In genomic region chr1:60448866-60449265, GRCh38 we compare ENCODE assay signal across 24 cellular contexts.
"Had no signal": no experiment of that assay in that cellular context is flagged by ENCODE, and none has a peak within 500 bp of the region (broad histone marks: within the 10 kb centered on the region; RNA-seq: fewer than 3 reads in every experiment).

No MANE protein-coding gene starts in this region.

- H3K4me2 ChIP-seq: SK-N-SH had no signal

- H3K9me3 ChIP-seq: breast epithelium, MG63, Peyer's patch, SJCRH30, SK-N-SH had no signal

- H3K36me3 ChIP-seq: breast epithelium, MG63, Peyer's patch, SJCRH30, WERI-Rb-1 had no signal

- H3K27me3 ChIP-seq: breast epithelium, MG63, Peyer's patch, SJCRH30 had no signal

- DNase-seq: activated CD4-positive, alpha-beta memory T cell treated with anti-CD3 and anti-CD28 coated beads, Interleukin-2, amount 10 ng/mL, durations not matched to agents 7 days and 5 days; activated CD4-positive, alpha-beta T cell treated with anti-CD3 and anti-CD28 coated beads for 36 hours; activated CD4-positive, alpha-beta T cell treated with anti-CD3 and anti-CD28 coated beads, Interleukin-2, amount 50 U/mL, for 1 hour; activated gamma-delta T cell treated with Interleukin-2 at 50 U/mL for 16 hours; activated naive CD4-positive, alpha-beta T cell treated with anti-CD3 and anti-CD28 coated beads, Interleukin-2, amount 10 ng/mL, durations not matched to agents 7 days and 5 days; activated naive CD8-positive, alpha-beta T cell treated with anti-CD3 and anti-CD28 coated beads for 36 hours; activated T-cell treated with anti-CD3 and anti-CD28 coated beads for 4 hours; activated T-cell treated with anti-CD3 and anti-CD28 coated beads, Interleukin-2, amount 50 U/mL, for 48 hours; caudate nucleus; KG1; MG63; NCI-H2029 treated with DMSO at 0.1 percent for 48 hours; NCI-H345; NCI-H510A treated with DMSO at 0.1 percent for 48 hours; NCI-H69; NK-92 treated with Interleukin-12 subunit alpha and Interleukin-12 subunit beta, amount 100 ng/mL, for 24 hours; Peyer's patch; Right ventricle myocardium superior; SK-N-SH; T-helper 1 cell; WERI-Rb-1 had no signal

- H3K4me1 ChIP-seq: breast epithelium, Peyer's patch, SJCRH30 had no signal

- H3K4me3 ChIP-seq: breast epithelium, MG63, Peyer's patch, SJCRH30 had no signal

- H3K9ac ChIP-seq: SK-N-SH had no signal

- H3K27ac ChIP-seq: breast epithelium, Peyer's patch, RWPE1, SJCRH30, WERI-Rb-1 had no signal
